Comparison of ENCODE assay signal across 1 cellular context in genomic region chr20:57598491-57598890, GRCh38.
TF ChIP-seq lines count a peak whose summit lies in the region.

No MANE protein-coding gene starts in this region.

TF ChIP-seq in HepG2, 621 proteins besides CTCF, POLR2A, EP300 and RAD21:
- TF ChIP-seq ZFP41 (CRISPR knock-in tag; IDR thresholded peaks at IDR 0.05; ENCODE audit: borderline replicate concordance) (no peak), MNT (IDR thresholded peaks at IDR 0.05) (0 out of 2 replicates have a peak, but pooled peaks have one; percentile 48)
